24 cellular contexts compared by ENCODE assay signal in genomic region chr2:134648547-134648946, GRCh38.
"Had no signal": no experiment of that assay in that cellular context is flagged by ENCODE, and none has a peak within 500 bp of the region (broad histone marks: within the 10 kb centered on the region; RNA-seq: fewer than 3 reads in every experiment).

No MANE protein-coding gene starts in this region.

- H3K4me1 ChIP-seq: esophagus muscularis mucosa, foreskin keratinocyte, psoas muscle, stomach, tibial artery, upper lobe of right lung had no signal

- H3K27me3 ChIP-seq: foreskin keratinocyte, ovary, right atrium auricular region, stomach, tibial artery, upper lobe of right lung had no signal

- H3K9me3 ChIP-seq: esophagus muscularis mucosa, ovary, psoas muscle, right atrium auricular region, stomach, tibial artery, upper lobe of right lung had no signal

- ATAC-seq: activated CD8-positive, alpha-beta memory T cell treated with anti-CD3 and anti-CD28 coated beads, Interleukin-2, amount 10 ng/mL, durations not matched to agents 7 days and 5 days; activated CD8-positive, alpha-beta T cell treated with anti-CD3 and anti-CD28 coated beads, Interleukin-2, amount 10 ng/mL, durations not matched to agents 7 days and 5 days; effector memory CD8-positive, alpha-beta T cell; foreskin keratinocyte; left cardiac atrium; naive thymus-derived CD4-positive, alpha-beta T cell; psoas muscle; stimulated activated naive B cell treated with anti-CD40 and anti-IgM and Interleukin-4, amounts not matched to agents 10 μg/mL and 1 μg/mL and 100 μg/mL, for 72 hours; upper lobe of right lung had no signal

- H3K4me3 ChIP-seq: coronary artery, esophagus muscularis mucosa, ovary, psoas muscle, right atrium auricular region, stomach, tibial artery, upper lobe of right lung had no signal

- DNase-seq: activated B cell treated with CpG ODN at 0.5 μM for 24 hours; activated CD4-positive, alpha-beta T cell treated with anti-CD3 and anti-CD28 coated beads, Interleukin-2, amount 50 U/mL, for 1 hour; activated CD8-positive, alpha-beta memory T cell treated with anti-CD3 and anti-CD28 coated beads, Interleukin-2, amount 10 ng/mL, durations not matched to agents 7 days and 5 days; activated CD8-positive, alpha-beta T cell treated with anti-CD3 and anti-CD28 coated beads, Interleukin-2, amount 10 ng/mL, durations not matched to agents 7 days and 5 days; activated naive CD4-positive, alpha-beta T cell treated with Interleukin-2 at 50 U/mL for 16 hours; activated T-cell treated with anti-CD3 and anti-CD28 coated beads, Interleukin-2, amount 50 U/mL, for 48 hours; anterior cingulate cortex; effector memory CD8-positive, alpha-beta T cell; left cardiac atrium; midbrain; naive thymus-derived CD4-positive, alpha-beta T cell; ovary; psoas muscle; stimulated activated CD4-positive, alpha-beta T cell treated with anti-CD3 and anti-CD28 coated beads, Interleukin-15, amount 100 ng/mL, for 24 hours; stimulated activated CD4-positive, alpha-beta T cell treated with anti-CD3 and anti-CD28 coated beads, Interleukin-2, amount 100 ng/mL, for 24 hours; stimulated activated naive B cell treated with anti-CD40 and anti-IgM and Interleukin-4, amounts not matched to agents 10 μg/mL and 1 μg/mL and 100 μg/mL, for 72 hours; stomach; T-helper 1 cell; tibial artery; upper lobe of right lung had no signal

- H3K36me3 ChIP-seq: esophagus muscularis mucosa, ovary, right atrium auricular region, stomach, tibial artery, upper lobe of right lung had no signal

- H3K27ac ChIP-seq: coronary artery, esophagus muscularis mucosa, foreskin keratinocyte, ovary, psoas muscle, right atrium auricular region, stomach, tibial artery, upper lobe of right lung had no signal
